8 cellular contexts compared by ENCODE assay signal in the genomic region with DNA sequence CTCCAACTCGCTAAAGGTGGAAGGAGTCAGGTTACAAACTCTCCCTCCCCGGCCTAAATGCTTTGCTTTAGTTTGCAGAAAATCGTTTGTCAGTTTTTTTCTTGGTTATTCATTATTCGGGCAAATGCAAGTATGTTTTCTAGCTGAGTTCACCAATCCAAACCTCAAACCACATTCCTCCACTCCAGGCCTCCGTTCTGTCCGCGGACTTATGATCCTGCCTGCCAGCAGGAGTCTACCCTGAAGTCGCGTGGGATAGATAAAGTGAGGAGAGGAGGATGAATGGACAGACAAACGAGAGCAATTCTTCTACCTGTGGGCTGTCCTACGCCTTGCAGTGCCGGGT. TPM values are rescaled to one million over a fixed set of nuclear protein-coding genes. Genes with fewer than 3 reads are reported as not detected.
DNase-seq lines count a peak whose midpoint lies in the region; ATAC-seq and TF ChIP-seq lines count a peak whose summit lies in the region.

No MANE protein-coding gene starts in this region.

- H3K9me3 ChIP-seq in BE2C (no peaks in the 10 kb centered on the region), mammary epithelial cell (replicated peaks; ENCODE audit: insufficient read depth, low read length) (no peaks in the 10 kb centered on the region)

- H3K9ac ChIP-seq in mammary epithelial cell (ENCODE audit: insufficient read depth, low read length) = peak overlapping the region; percentile 85

- CTCF ChIA-PET in mammary epithelial cell (lab: Charles Lee; ENCODE audit: low non-redundant PET) = no interaction called here

- WGBS in mammary epithelial cell (ENCODE audit: low coverage, missing lambda C conversion rate) = 0% methylated on average over 11 of the region's 12 CpGs
- WGBS in lower leg skin, 2 donors = 0 to 1% methylated on average over 12 of the region's 12 CpGs

- H3K27me3 Mint-ChIP-seq in type B pancreatic cell = peaks cover 7% of the 10 kb centered on the region

- peak overlapping the region; percentile 92 for H2AFZ ChIP-seq in mammary epithelial cell (ENCODE audit: low read depth, low read length)

- peaks cover 39% of the 10 kb centered on the region for H3K36me3 Mint-ChIP-seq in type B pancreatic cell

- no peak for TF ChIP-seq POLR2A in lower leg skin (IDR thresholded peaks at IDR 0.05)

- ATAC-seq in GM18870 (IDR thresholded peaks at IDR 0.05; ENCODE audit: unreplicated experiment) (no peak), GM21367 (IDR thresholded peaks at IDR 0.05; ENCODE audit: unreplicated experiment) (no peak)

- no peaks in the 10 kb centered on the region for H3K9me3 Mint-ChIP-seq in type B pancreatic cell

- no peaks in the 10 kb centered on the region for H4K20me1 ChIP-seq in mammary epithelial cell (ENCODE audit: insufficient read depth, low read length)

- peak overlapping the region; percentile 100 for H3K4me2 ChIP-seq in mammary epithelial cell (ENCODE audit: insufficient read depth, low read depth, low read length)

- dilution Hi-C loops in mammary epithelial cell (cut with HindIII; ENCODE audit: low sequenced_read_pairs) = no loop called here

- peaks cover 29% of the 10 kb centered on the region for H3K79me2 ChIP-seq in mammary epithelial cell (ENCODE audit: insufficient read depth, low read length)

- H3K4me3 ChIP-seq in BE2C (ENCODE audit: low read depth, low read length) (peak overlapping the region; percentile 95), mammary epithelial cell (replicated peaks in 1 of 3; ENCODE audit: insufficient read depth in 1 of 3, low read depth in 2 of 3, low read length in 3 of 3) (peak overlapping the region; percentile 70 to 85 (median 74)), lower leg skin (ENCODE audit: low read depth, poor library complexity, severe bottlenecking) (peak overlapping the region; percentile 70)

- in situ Hi-C loops in KBM-7 (cut with MboI; ENCODE audit: low pct_unique_long_range_greater_than_20kb, low sequenced_read_pairs) (loop anchor here (25.0 kb wide), 1 partner anchor 868 kb away; no protein-coding TSS in a partner anchor), mammary epithelial cell (cut with MboI; ENCODE audit: low sequenced_read_pairs in 2 of 2) (loop anchor here (10.0 to 25.0 kb wide), 5 partner anchors 731 to 1901 kb away; no protein-coding TSS in a partner anchor)

- peaks cover 30% of the 10 kb centered on the region for H3K4me1 Mint-ChIP-seq in type B pancreatic cell (ENCODE audit: unreplicated experiment)

- TSS peak; percentile 42 for BruUV-seq in mammary epithelial cell (replicated peaks; lab: Mats Ljungman, UMichigan)

- DNase-seq in BE2C = no peak
- DNase-seq in KBM-7 = peak; percentile 46
- peak; percentile 45 for DNase-seq in mammary epithelial cell
- no peak for DNase-seq in lower leg skin (ENCODE audit: low spot score in 2 of 2)
- no peak for DNase-seq in type B pancreatic cell (ENCODE audit: extremely low spot score, unreplicated experiment)
- no peak for DNase-seq in activated CD4-positive, CD25-positive, alpha-beta regulatory T cell (lab: John Stamatoyannopoulos, UW)

- H3K27ac Mint-ChIP-seq in type B pancreatic cell = peak overlapping the region; percentile 97

- H3K4me1 ChIP-seq in BE2C (0 out of 2 replicates have a peak, but pooled peaks cover 2% of the 10 kb centered on the region), mammary epithelial cell (ENCODE audit: insufficient read depth, low read length) (peaks cover 27% of the 10 kb centered on the region)

- peaks cover 38% of the 10 kb centered on the region for H3K36me3 ChIP-seq in BE2C
- peaks cover 18% of the 10 kb centered on the region for H3K36me3 ChIP-seq in mammary epithelial cell (ENCODE audit: insufficient read depth, low read length)

- H3K4me3 Mint-ChIP-seq in type B pancreatic cell = peak overlapping the region; percentile 99

- H3K27me3 ChIP-seq in BE2C (no peaks in the 10 kb centered on the region), mammary epithelial cell (ENCODE audit: insufficient read depth, low read length) (no peaks in the 10 kb centered on the region)

- intact Hi-C loops in mammary epithelial cell (cut with micrococcal nuclease) = loop anchor here (2.0 to 10.0 kb wide), 5 partner anchors 29 to 1793 kb away; partner anchors contain the start of gene MRPL39
- intact Hi-C loops in lower leg skin (cut with DNase I; ENCODE audit: low total_unique reads) = no loop called here

- no peak; the same call in 1 of the 2 replicates for TF ChIP-seq CTCF in BE2C (IDR thresholded peaks at IDR 0.05; ENCODE audit: low read depth, low read length)
- TF ChIP-seq CTCF in mammary epithelial cell (conservative IDR thresholded peaks at IDR 0.05 in 1 of 2, IDR thresholded peaks at IDR 0.05 in 1 of 2; ENCODE audit: extremely low read depth in 1 of 2, insufficient read depth in 1 of 2, low read depth in 1 of 2, low read length in 2 of 2) = peak; percentile 22 to 33
- no peak for TF ChIP-seq CTCF in lower leg skin (IDR thresholded peaks at IDR 0.05)
- TF ChIP-seq CTCF in type B pancreatic cell (conservative IDR thresholded peaks at IDR 0.05) = no peak

- peak overlapping the region; percentile 80 for H3K27ac ChIP-seq in mammary epithelial cell (ENCODE audit: insufficient read depth, low read depth, low read length)

RNA-seq across cellular contexts. Expression of gene ADAMTS1, which starts 1.3 kb away (rescaled TPM):
- polyA plus RNA-seq in BE2C (2012; ENCODE audit: insufficient read depth, insufficient read length, low read depth) = 12.0 TPM
- total RNA-seq in mammary epithelial cell (100 to 1,000 TPM in 1 of 2 donors, 10 to 100 TPM in 1; 61.9 to 339 TPM), lower leg skin (10 to 100 TPM; 19.4 to 53.2 (median 24.0) TPM), type B pancreatic cell (ENCODE audit: low replicate concordance) (34.9 and 77.3 TPM in 2 replicates)
- 72.7 TPM for polyA plus RNA-seq in mammary epithelial cell
- polyA minus RNA-seq in mammary epithelial cell = 165 TPM

Comparison
In these comparisons a context has a peak if more than half of its experiments do, and no peak if none do; other contexts are left out.
1. DNase-seq: peak in KBM-7 (single experiment) and mammary epithelial cell (single experiment); none in BE2C (single experiment), lower leg skin (0 of 2), type B pancreatic cell (single experiment) and activated CD4-positive, CD25-positive, alpha-beta regulatory T cell (0 of 4).
2. CTCF ChIP-seq: peak in mammary epithelial cell (2 of 2); none in BE2C (single experiment), lower leg skin (0 of 3) and type B pancreatic cell (single experiment).
3. Peak in every context shown above with its lines, with median percentiles within 50 percentile points of each other: H3K4me3 ChIP-seq.